8 cellular contexts compared by ENCODE assay signal in genomic region chr15:94230886-94231727, GRCh38. TPM values are rescaled to one million over a fixed set of nuclear protein-coding genes. Genes with fewer than 3 reads are reported as not detected.
DNase-seq lines count a peak whose midpoint lies in the region; ATAC-seq and FAIRE-seq lines count a peak whose summit lies in the region.

A gene with protein sequence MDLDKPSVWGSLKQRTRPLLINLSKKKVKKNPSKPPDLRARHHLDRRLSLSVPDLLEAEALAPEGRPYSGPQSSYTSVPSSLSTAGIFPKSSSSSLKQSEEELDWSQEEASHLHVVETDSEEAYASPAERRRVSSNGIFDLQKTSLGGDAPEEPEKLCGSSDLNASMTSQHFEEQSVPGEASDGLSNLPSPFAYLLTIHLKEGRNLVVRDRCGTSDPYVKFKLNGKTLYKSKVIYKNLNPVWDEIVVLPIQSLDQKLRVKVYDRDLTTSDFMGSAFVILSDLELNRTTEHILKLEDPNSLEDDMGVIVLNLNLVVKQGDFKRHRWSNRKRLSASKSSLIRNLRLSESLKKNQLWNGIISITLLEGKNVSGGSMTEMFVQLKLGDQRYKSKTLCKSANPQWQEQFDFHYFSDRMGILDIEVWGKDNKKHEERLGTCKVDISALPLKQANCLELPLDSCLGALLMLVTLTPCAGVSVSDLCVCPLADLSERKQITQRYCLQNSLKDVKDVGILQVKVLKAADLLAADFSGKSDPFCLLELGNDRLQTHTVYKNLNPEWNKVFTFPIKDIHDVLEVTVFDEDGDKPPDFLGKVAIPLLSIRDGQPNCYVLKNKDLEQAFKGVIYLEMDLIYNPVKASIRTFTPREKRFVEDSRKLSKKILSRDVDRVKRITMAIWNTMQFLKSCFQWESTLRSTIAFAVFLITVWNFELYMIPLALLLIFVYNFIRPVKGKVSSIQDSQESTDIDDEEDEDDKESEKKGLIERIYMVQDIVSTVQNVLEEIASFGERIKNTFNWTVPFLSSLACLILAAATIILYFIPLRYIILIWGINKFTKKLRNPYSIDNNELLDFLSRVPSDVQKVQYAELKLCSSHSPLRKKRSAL (plus strand): TSS chr15:94231561. CDS start chr15:94298266, 66,705 bp downstream.

- no peak within 1 kb of the TSS for H2BK5ac ChIP-seq in mesendoderm (ENCODE audit: low read length)

- peak within 1 kb of the TSS; percentile 77 for H3K56ac ChIP-seq in mesendoderm (ENCODE audit: low read length)

- peak within 1 kb of the TSS; percentile 8 for H3K18ac ChIP-seq in mesendoderm (ENCODE audit: low read length)

- peak within 1 kb of the TSS; percentile 62 for H3K9ac ChIP-seq in mesendoderm (ENCODE audit: low read length)

- H3K4me3 ChIP-seq in ectodermal cell (ENCODE audit: insufficient read depth, low read depth, low read length) (peak within 1 kb of the TSS; percentile 62), mesendoderm (ENCODE audit: low read length) (peak within 1 kb of the TSS; percentile 48)

- no peak within 1 kb of the TSS for H4K5ac ChIP-seq in mesendoderm (ENCODE audit: low read length)

- H3K4me1 ChIP-seq in ectodermal cell (ENCODE audit: control insufficient read depth, insufficient read depth, low read length) = peaks cover 6% of the 10 kb centered on the region
- no peaks in the 10 kb centered on the region for H3K4me1 ChIP-seq in mesendoderm (ENCODE audit: control insufficient read depth, low read depth, low read length)

- H2BK120ac ChIP-seq in mesendoderm (ENCODE audit: low read depth, low read length) = no peak within 1 kb of the TSS

- WGBS in ectodermal cell, 2 experiments = 1% methylated on average over 66 of the region's 66 CpGs
- WGBS in mesendoderm (ENCODE audit: extremely low coverage, insufficient coverage, low lambda C conversion rate) = no CpG with 5 or more reads among the region's 66 CpGs

- no peaks in the 10 kb centered on the region for H3K9me3 ChIP-seq in ectodermal cell (ENCODE audit: control insufficient read depth, low read length)

- ATAC-seq in HG02885 (IDR thresholded peaks at IDR 0.05; ENCODE audit: poor library complexity, unreplicated experiment) = peak; percentile 64

- no peak within 1 kb of the TSS for H3K23ac ChIP-seq in mesendoderm (ENCODE audit: low read length)

- H2BK15ac ChIP-seq in mesendoderm (replicated peaks; ENCODE audit: low read depth) = no peak within 1 kb of the TSS

- H3K79me1 ChIP-seq in mesendoderm (ENCODE audit: low read length) = no peaks in the 10 kb centered on the region

- no peak within 1 kb of the TSS for H3K4ac ChIP-seq in mesendoderm (ENCODE audit: low read depth, low read length)

- DNase-seq in GM18507 (ENCODE audit: extremely low spot score, insufficient read length, low read depth) (no peak), NCI-H2227 (lab: John Stamatoyannopoulos, UW; ENCODE audit: unreplicated experiment) (peak; percentile 51), mesendoderm (peak; percentile 90), NCI-H1694 treated with DMSO at 0.1 percent for 48 hours (lab: John Stamatoyannopoulos, UW) (no peak)
- DNase-seq in activated CD4-positive, alpha-beta T cell treated with anti-CD3 and anti-CD28 coated beads for 48 hours = peak; percentile 85
- DNase-seq in stimulated activated CD8-positive, alpha-beta memory T cell treated with anti-CD3 and anti-CD28 coated beads, Interleukin-4, amount 100 ng/mL, for 24 hours (ENCODE audit: low read depth) = peak; percentile 81

- no peak within 1 kb of the TSS for H2AK5ac ChIP-seq in mesendoderm (ENCODE audit: low read length)

- H3K27ac ChIP-seq in ectodermal cell (ENCODE audit: insufficient read depth, low read depth, low read length, poor library complexity, severe bottlenecking) (no peak within 1 kb of the TSS), mesendoderm (ENCODE audit: low read depth, low read length) (no peak within 1 kb of the TSS)

- H3K27me3 ChIP-seq in ectodermal cell (ENCODE audit: control insufficient read depth, insufficient read depth, low read length, poor library complexity, severe bottlenecking) = peaks cover 52% of the 10 kb centered on the region
- peaks cover 2% of the 10 kb centered on the region for H3K27me3 ChIP-seq in mesendoderm (ENCODE audit: insufficient read depth, low read length, poor library complexity)

- no peaks in the 10 kb centered on the region for H3K79me2 ChIP-seq in mesendoderm (ENCODE audit: control insufficient read depth, insufficient read depth, low read length)

- FAIRE-seq in GM18507 (lab: Jason Lieb, UNC) = peak; percentile 90

- peak within 1 kb of the TSS; percentile 58 for H3K4me2 ChIP-seq in mesendoderm (ENCODE audit: low read length)

- H4K8ac ChIP-seq in mesendoderm (ENCODE audit: low read depth, low read length) = no peak within 1 kb of the TSS

- H3K36me3 ChIP-seq in ectodermal cell (ENCODE audit: control insufficient read depth, insufficient read depth, low read length) (no peaks in the 10 kb centered on the region), mesendoderm (ENCODE audit: control insufficient read depth, insufficient read depth, low read length) (no peaks in the 10 kb centered on the region)

RNA-seq across cellular contexts. Expression of the gene that starts here (rescaled TPM):
- not detected for polyA plus RNA-seq in ectodermal cell (2013, experiment 1 of 4)
- polyA plus RNA-seq in ectodermal cell (2013, experiment 2 of 4) = 0.50 TPM
- 0.37 TPM for polyA plus RNA-seq in ectodermal cell (2013, experiment 3 of 4)
- polyA plus RNA-seq in ectodermal cell (2013, experiment 4 of 4) = 0.41 TPM
- polyA plus RNA-seq in mesendoderm (2013, experiment 1 of 2) = 1.4 TPM
- polyA plus RNA-seq in mesendoderm (2013, experiment 2 of 2) = 1.5 TPM

Comparison
In these comparisons a context has a peak if more than half of its experiments do, and no peak if none do; other contexts are left out.
1. DNase-seq: peak in NCI-H2227 (single experiment), activated CD4-positive, alpha-beta T cell treated with anti-CD3 and anti-CD28 coated beads for 48 hours (single experiment), mesendoderm (single experiment) and stimulated activated CD8-positive, alpha-beta memory T cell treated with anti-CD3 and anti-CD28 coated beads, Interleukin-4, amount 100 ng/mL, for 24 hours (single experiment); none in GM18507 (single experiment) and NCI-H1694 treated with DMSO at 0.1 percent for 48 hours (single experiment).